Comparison of ENCODE assay signal across 8 cellular contexts in the genomic region with DNA sequence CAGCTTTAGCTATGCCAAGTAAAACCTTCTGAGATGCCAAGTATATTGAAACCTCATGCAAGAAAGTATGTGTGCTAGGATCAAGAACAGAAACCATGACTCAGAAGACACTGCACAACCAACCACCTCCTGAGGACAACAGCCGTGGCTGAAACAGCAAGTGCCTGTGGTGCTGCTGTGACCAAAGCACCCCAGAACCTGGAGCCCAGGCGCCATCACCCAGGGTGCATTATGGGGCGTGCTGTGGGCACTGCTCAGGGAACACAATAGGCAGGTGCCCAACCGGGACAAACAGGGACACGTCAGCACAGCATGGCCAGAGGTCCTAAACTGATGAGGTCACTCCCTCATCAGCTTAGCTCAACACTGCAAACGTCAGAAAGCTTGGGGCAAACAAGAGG.
DNase-seq lines count a peak whose midpoint lies in the region; ATAC-seq and TF ChIP-seq lines count a peak whose summit lies in the region.

No MANE protein-coding gene starts in this region.

- TF ChIP-seq CTCF in CD8-positive, alpha-beta T cell (IDR thresholded peaks at IDR 0.05) = no peak
- TF ChIP-seq CTCF in testis (IDR thresholded peaks at IDR 0.05) = no peak

- ATAC-seq in GM19035 (IDR thresholded peaks at IDR 0.05; ENCODE audit: unreplicated experiment) = peak; percentile 100
- ATAC-seq in HG02884 (IDR thresholded peaks at IDR 0.05; ENCODE audit: unreplicated experiment) = peak; percentile 100
- peak; percentile 85 for ATAC-seq in activated CD8-positive, alpha-beta T cell treated with anti-CD3 and anti-CD28 coated beads, Interleukin-2, amount 10 ng/mL, durations not matched to agents 7 days and 5 days
- no peak for ATAC-seq in left lobe of liver
- no peak for ATAC-seq in CD8-positive, alpha-beta T cell

- POLR2A ChIA-PET in activated CD8-positive, alpha-beta T cell treated with anti-CD3 and anti-CD28 coated beads, Interleukin-2, amount 10 ng/mL, durations not matched to agents 7 days and 5 days (lab: Charles Lee) = interaction anchor here (0.6 kb wide), 1 partner anchor 76 kb away, joined by 3 read pairs; no protein-coding TSS in a partner anchor
- POLR2A ChIA-PET in CD8-positive, alpha-beta T cell (lab: Charles Lee) = interaction anchor here (0.7 kb wide), 1 partner anchor 112 kb away, joined by 3 read pairs; no protein-coding TSS in a partner anchor

- peaks cover 9% of the 10 kb centered on the region for H3K36me3 ChIP-seq in CD8-positive, alpha-beta T cell (ENCODE audit: insufficient read depth, low read length)
- no peaks in the 10 kb centered on the region for H3K36me3 ChIP-seq in testis (ENCODE audit: low read depth, missing control alignments)

- TF ChIP-seq POLR2A in testis (IDR thresholded peaks at IDR 0.05) = no peak

- no peak overlapping the region for H3K4me3 ChIP-seq in CD8-positive, alpha-beta T cell (ENCODE audit: low read depth, low read length)
- H3K4me3 ChIP-seq in testis = no peak overlapping the region

- peak; percentile 56 for DNase-seq in activated CD8-positive, alpha-beta T cell treated with anti-CD3 and anti-CD28 coated beads, Interleukin-2, amount 10 ng/mL, durations not matched to agents 7 days and 5 days
- DNase-seq in renal cortical epithelial cell (ENCODE audit: low read depth) (peak; percentile 14), globus pallidus (ENCODE audit: low spot score) (no peak), left lobe of liver (ENCODE audit: low spot score) (no peak), testis (no peak)
- no peak for DNase-seq in CD8-positive, alpha-beta T cell

- no peaks in the 10 kb centered on the region for H3K9me3 ChIP-seq in CD8-positive, alpha-beta T cell (ENCODE audit: low read length)
- H3K9me3 ChIP-seq in testis = no peaks in the 10 kb centered on the region

- intact Hi-C loops in CD8-positive, alpha-beta T cell (cut with DNase I, micrococcal nuclease) = no loop called here
- intact Hi-C loops in testis (cut with DNase I; ENCODE audit: low total_unique reads) = no loop called here

- peaks cover 16% of the 10 kb centered on the region for H3K4me1 Mint-ChIP-seq in activated CD8-positive, alpha-beta T cell treated with anti-CD3 and anti-CD28 coated beads, Interleukin-2, amount 10 ng/mL, durations not matched to agents 7 days and 5 days (ENCODE audit: low read depth)
- no peaks in the 10 kb centered on the region for H3K4me1 Mint-ChIP-seq in CD8-positive, alpha-beta T cell (ENCODE audit: low read depth)

- 89 to 90% methylated on average over 6 of the region's 6 CpGs for WGBS in testis, 2 donors

- CTCF ChIA-PET in activated CD8-positive, alpha-beta T cell treated with anti-CD3 and anti-CD28 coated beads, Interleukin-2, amount 10 ng/mL, durations not matched to agents 7 days and 5 days (lab: Charles Lee) = interaction anchor here (1.0 to 6.5 kb wide), 5 partner anchors 11 to 20 kb away, joined by 3 to 34 read pairs (median 6); no protein-coding TSS in a partner anchor
- CTCF ChIA-PET in CD8-positive, alpha-beta T cell (lab: Charles Lee) = interaction anchor here (1.8 kb wide), 1 partner anchor 11 kb away, joined by 6 read pairs; no protein-coding TSS in a partner anchor

- H3K27ac ChIP-seq in CD8-positive, alpha-beta T cell (ENCODE audit: low read depth, low read length) = no peak overlapping the region
- H3K27ac ChIP-seq in testis = no peak overlapping the region

- no peaks in the 10 kb centered on the region for H3K9me3 Mint-ChIP-seq in activated CD8-positive, alpha-beta T cell treated with anti-CD3 and anti-CD28 coated beads, Interleukin-2, amount 10 ng/mL, durations not matched to agents 7 days and 5 days (ENCODE audit: insufficient read depth)
- H3K9me3 Mint-ChIP-seq in CD8-positive, alpha-beta T cell = no peaks in the 10 kb centered on the region

- H3K27me3 ChIP-seq in CD8-positive, alpha-beta T cell (ENCODE audit: insufficient read depth, low read length) = no peaks in the 10 kb centered on the region
- no peaks in the 10 kb centered on the region for H3K27me3 ChIP-seq in testis

- H3K27me3 Mint-ChIP-seq in activated CD8-positive, alpha-beta T cell treated with anti-CD3 and anti-CD28 coated beads, Interleukin-2, amount 10 ng/mL, durations not matched to agents 7 days and 5 days (ENCODE audit: low read depth) = no peaks in the 10 kb centered on the region
- no peaks in the 10 kb centered on the region for H3K27me3 Mint-ChIP-seq in CD8-positive, alpha-beta T cell (ENCODE audit: low read depth)

- H3K4me1 ChIP-seq in CD8-positive, alpha-beta T cell (ENCODE audit: insufficient read depth, low read length) = no peaks in the 10 kb centered on the region
- no peaks in the 10 kb centered on the region for H3K4me1 ChIP-seq in testis

- no peak overlapping the region for H3K4me3 Mint-ChIP-seq in activated CD8-positive, alpha-beta T cell treated with anti-CD3 and anti-CD28 coated beads, Interleukin-2, amount 10 ng/mL, durations not matched to agents 7 days and 5 days
- H3K4me3 Mint-ChIP-seq in CD8-positive, alpha-beta T cell = no peak overlapping the region

- H3K36me3 Mint-ChIP-seq in activated CD8-positive, alpha-beta T cell treated with anti-CD3 and anti-CD28 coated beads, Interleukin-2, amount 10 ng/mL, durations not matched to agents 7 days and 5 days (ENCODE audit: low read depth) = peaks cover 52% of the 10 kb centered on the region
- H3K36me3 Mint-ChIP-seq in CD8-positive, alpha-beta T cell = peaks cover 70% of the 10 kb centered on the region

- H3K27ac Mint-ChIP-seq in activated CD8-positive, alpha-beta T cell treated with anti-CD3 and anti-CD28 coated beads, Interleukin-2, amount 10 ng/mL, durations not matched to agents 7 days and 5 days = peak overlapping the region; percentile 54
- H3K27ac Mint-ChIP-seq in CD8-positive, alpha-beta T cell = no peak overlapping the region

Comparison
In these comparisons a context has a peak if more than half of its experiments do, and no peak if none do; other contexts are left out.
1. ATAC-seq: peak in GM19035 (single experiment), HG02884 (single experiment) and activated CD8-positive, alpha-beta T cell treated with anti-CD3 and anti-CD28 coated beads, Interleukin-2, amount 10 ng/mL, durations not matched to agents 7 days and 5 days (single experiment); none in left lobe of liver (single experiment) and CD8-positive, alpha-beta T cell (single experiment).
2. DNase-seq: peak in activated CD8-positive, alpha-beta T cell treated with anti-CD3 and anti-CD28 coated beads, Interleukin-2, amount 10 ng/mL, durations not matched to agents 7 days and 5 days (single experiment) and renal cortical epithelial cell (single experiment); none in globus pallidus (single experiment), left lobe of liver (single experiment), CD8-positive, alpha-beta T cell (0 of 7) and testis (single experiment).